In genomic region chr19:46616631-46617322, GRCh38 we compare ENCODE assay signal across 6 cellular contexts. TPM values are rescaled to one million over a fixed set of nuclear protein-coding genes. Genes with fewer than 3 reads are reported as not detected.
A peak's percentile ranks its signal among the peaks of the same experiment; 100 is the strongest.
DNase-seq lines count a peak whose midpoint lies in the region; ATAC-seq and TF ChIP-seq lines count a peak whose summit lies in the region.

No MANE protein-coding gene starts in this region.

- ATAC-seq in activated naive CD8-positive, alpha-beta T cell treated with anti-CD3 and anti-CD28 coated beads, Interleukin-2, amount 10 ng/mL, durations not matched to agents 7 days and 5 days (ENCODE audit: low read depth) = no peak
- no peak for ATAC-seq in HG02870 (IDR thresholded peaks at IDR 0.05; ENCODE audit: unreplicated experiment)
- ATAC-seq in gastrocnemius medialis = no peak

- TF ChIP-seq CTCF in gastrocnemius medialis (IDR thresholded peaks at IDR 0.05 in 4 of 5, conservative IDR thresholded peaks at IDR 0.05 in 1 of 5) = peak in 1 of 5 experiments; percentile 19

- POLR2A ChIA-PET in activated naive CD8-positive, alpha-beta T cell treated with anti-CD3 and anti-CD28 coated beads, Interleukin-2, amount 10 ng/mL, durations not matched to agents 7 days and 5 days (lab: Charles Lee) = interaction anchor here (0.7 to 4.4 kb wide), 6 partner anchors 11 to 172 kb away, joined by 3 to 39 read pairs (median 8); partner anchors contain the start of genes CALM3, DACT3 and SLC1A5

- no peaks in the 10 kb centered on the region for H3K9me3 ChIP-seq in muscle layer of duodenum (ENCODE audit: control insufficient read depth in 1 of 2, low read length in 2 of 2)
- H3K9me3 ChIP-seq in gastrocnemius medialis = no peaks in the 10 kb centered on the region

- DNase-seq in G401 (ENCODE audit: low spot score) (peak; percentile 75), NCI-H1694 treated with DMSO at 0.1 percent for 48 hours (lab: John Stamatoyannopoulos, UW) (peak; percentile 25), gastrocnemius medialis (no peak)
- DNase-seq in activated naive CD8-positive, alpha-beta T cell treated with anti-CD3 and anti-CD28 coated beads, Interleukin-2, amount 10 ng/mL, durations not matched to agents 7 days and 5 days = peak; percentile 61

- peak overlapping the region; percentile 80 for H3K4me3 Mint-ChIP-seq in activated naive CD8-positive, alpha-beta T cell treated with anti-CD3 and anti-CD28 coated beads, Interleukin-2, amount 10 ng/mL, durations not matched to agents 7 days and 5 days

- TF ChIP-seq POLR2A in gastrocnemius medialis (IDR thresholded peaks at IDR 0.05) = no peak

- H3K9me3 Mint-ChIP-seq in activated naive CD8-positive, alpha-beta T cell treated with anti-CD3 and anti-CD28 coated beads, Interleukin-2, amount 10 ng/mL, durations not matched to agents 7 days and 5 days = no peaks in the 10 kb centered on the region

- intact Hi-C loops in gastrocnemius medialis (cut with DNase I; ENCODE audit: low total_unique reads) = no loop called here

- peaks cover 58% of the 10 kb centered on the region for H3K4me1 Mint-ChIP-seq in activated naive CD8-positive, alpha-beta T cell treated with anti-CD3 and anti-CD28 coated beads, Interleukin-2, amount 10 ng/mL, durations not matched to agents 7 days and 5 days

- no peaks in the 10 kb centered on the region for H3K36me3 ChIP-seq in muscle layer of duodenum (ENCODE audit: control insufficient read depth in 1 of 2, insufficient read depth in 2 of 2, low read length in 2 of 2)
- no peaks in the 10 kb centered on the region for H3K36me3 ChIP-seq in gastrocnemius medialis

- no peaks in the 10 kb centered on the region for H3K27me3 ChIP-seq in muscle layer of duodenum (ENCODE audit: low read depth, low read length)
- H3K27me3 ChIP-seq in gastrocnemius medialis = no peaks in the 10 kb centered on the region

- in situ Hi-C loops in G401 (cut with HindIII; ENCODE audit: low sequenced_read_pairs) (no loop called here), gastrocnemius medialis (cut with MboI; ENCODE audit: low sequenced_read_pairs in 4 of 4) (loop anchor here in 2 of 4 donors (5.0 to 10.0 kb wide), 2 partner anchors 46 to 48 kb away; partner anchors contain the start of gene DACT3 (in 2 of the 2))

- no peaks in the 10 kb centered on the region for H3K36me3 Mint-ChIP-seq in activated naive CD8-positive, alpha-beta T cell treated with anti-CD3 and anti-CD28 coated beads, Interleukin-2, amount 10 ng/mL, durations not matched to agents 7 days and 5 days

- H3K27ac ChIP-seq in muscle layer of duodenum (ENCODE audit: low read length) (peak overlapping the region; percentile 16), gastrocnemius medialis (no peak overlapping the region)

- peaks cover 6 to 35% of the 10 kb centered on the region in 2 donors for H3K4me1 ChIP-seq in muscle layer of duodenum (ENCODE audit: control insufficient read depth in 1 of 2, insufficient read depth in 2 of 2, low read length in 2 of 2)
- peaks cover 32% of the 10 kb centered on the region in 2 donors for H3K4me1 ChIP-seq in gastrocnemius medialis

- peak overlapping the region; percentile 96 for H3K27ac Mint-ChIP-seq in activated naive CD8-positive, alpha-beta T cell treated with anti-CD3 and anti-CD28 coated beads, Interleukin-2, amount 10 ng/mL, durations not matched to agents 7 days and 5 days

- no peak overlapping the region for H3K4me3 ChIP-seq in muscle layer of duodenum (ENCODE audit: low read depth in 1 of 2, low read length in 2 of 2)
- no peak overlapping the region for H3K4me3 ChIP-seq in gastrocnemius medialis

- H3K27me3 Mint-ChIP-seq in activated naive CD8-positive, alpha-beta T cell treated with anti-CD3 and anti-CD28 coated beads, Interleukin-2, amount 10 ng/mL, durations not matched to agents 7 days and 5 days = no peaks in the 10 kb centered on the region

RNA-seq across cellular contexts. Expression of gene PTGIR, which starts 8.1 kb away (rescaled TPM):
- 1.7 and 16.2 TPM in 2 replicates for total RNA-seq in G401 (2014; rRNA removed; shearing (Covaris generic))
- 1 to 10 TPM; 8.0 to 8.5 TPM for total RNA-seq in activated naive CD8-positive, alpha-beta T cell treated with anti-CD3 and anti-CD28 coated beads, Interleukin-2, amount 10 ng/mL, durations not matched to agents 7 days and 5 days
- 1 to 10 TPM in 3 of 4 donors, under 1 TPM in 1; 0.87 to 1.7 (median 1.3) TPM for total RNA-seq in gastrocnemius medialis

RNA-seq across cellular contexts. Expression of gene CALM3, which starts 15.6 kb away (rescaled TPM):
- 109 and 147 TPM in 2 replicates for total RNA-seq in G401 (2014; rRNA removed; shearing (Covaris generic))
- total RNA-seq in activated naive CD8-positive, alpha-beta T cell treated with anti-CD3 and anti-CD28 coated beads, Interleukin-2, amount 10 ng/mL, durations not matched to agents 7 days and 5 days = 100 to 1,000 TPM; 485 to 503 TPM
- total RNA-seq in gastrocnemius medialis = 100 to 1,000 TPM; 109 to 170 (median 142) TPM

RNA-seq across cellular contexts. Expression of gene GNG8, which starts 19.2 kb away (rescaled TPM):
- total RNA-seq in G401 (2014; rRNA removed; shearing (Covaris generic)) = not detected in 2 replicates
- 1 to 10 TPM in 1 of 2 experiments, not detected in 1; 2.4 TPM for total RNA-seq in activated naive CD8-positive, alpha-beta T cell treated with anti-CD3 and anti-CD28 coated beads, Interleukin-2, amount 10 ng/mL, durations not matched to agents 7 days and 5 days
- not detected for total RNA-seq in gastrocnemius medialis

RNA-seq across cellular contexts. Expression of gene DACT3, which starts 44.2 kb away (rescaled TPM):
- 12.0 and 16.3 TPM in 2 replicates for total RNA-seq in G401 (2014; rRNA removed; shearing (Covaris generic))
- total RNA-seq in activated naive CD8-positive, alpha-beta T cell treated with anti-CD3 and anti-CD28 coated beads, Interleukin-2, amount 10 ng/mL, durations not matched to agents 7 days and 5 days = under 1 TPM; 0.42 to 0.48 TPM
- total RNA-seq in gastrocnemius medialis = 1 to 10 TPM in 1 of 4 donors, under 1 TPM in 3; 0.26 to 1.0 (median 0.39) TPM

Comparison
In these comparisons a context has a peak if more than half of its experiments do, and no peak if none do; other contexts are left out.
1. DNase-seq: peak in G401 (single experiment), NCI-H1694 treated with DMSO at 0.1 percent for 48 hours (single experiment) and activated naive CD8-positive, alpha-beta T cell treated with anti-CD3 and anti-CD28 coated beads, Interleukin-2, amount 10 ng/mL, durations not matched to agents 7 days and 5 days (single experiment); none in gastrocnemius medialis (0 of 2).